ENCODE assay signal across 2 cellular contexts in the genomic region with DNA sequence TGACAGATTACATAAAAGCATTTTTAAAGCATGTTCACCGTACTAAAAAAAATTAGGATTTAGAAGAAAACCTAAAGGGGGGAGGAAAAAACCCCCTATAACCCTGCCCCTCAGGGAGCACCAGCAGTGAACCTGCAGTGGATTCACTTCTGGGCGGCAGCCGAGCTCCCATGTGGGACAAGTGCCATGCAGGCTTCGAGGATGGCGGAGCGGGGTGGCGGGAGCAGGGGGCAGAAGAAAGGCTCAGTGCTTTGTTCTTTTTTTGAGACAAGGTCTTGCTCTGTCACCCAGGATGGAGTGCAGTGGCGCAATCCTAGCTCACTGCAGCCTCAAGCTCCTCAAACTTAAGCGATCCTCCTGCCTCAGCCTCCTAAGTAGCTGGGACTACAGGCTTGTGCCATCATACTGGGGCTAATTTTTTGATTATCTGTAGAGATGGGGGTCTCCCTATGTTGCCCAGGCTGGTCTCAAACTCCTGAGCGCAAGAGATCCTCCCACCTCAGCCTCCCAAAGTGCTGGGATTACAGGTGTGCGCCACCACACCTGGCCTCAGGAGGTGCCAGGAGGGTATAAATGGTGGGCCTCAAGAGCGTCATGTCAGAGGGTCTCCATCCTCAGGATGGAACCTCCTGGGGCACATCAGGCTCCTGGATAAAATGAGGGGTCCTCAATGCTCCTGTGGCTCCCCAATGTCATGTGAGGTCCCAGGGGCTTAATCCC.
TF ChIP-seq lines count a peak whose summit lies in the region.

No MANE protein-coding gene starts in this region.

TF ChIP-seq in HepG2, 621 proteins besides CTCF, POLR2A, EP300 and RAD21:
- no peak for TF ChIP-seq ZNF329 (CRISPR knock-in tag; IDR thresholded peaks at IDR 0.05; ENCODE audit: low read depth)
- peak; percentile 22; the same call in 1 of the 2 replicates for TF ChIP-seq ZNF770 (CRISPR knock-in tag; IDR thresholded peaks at IDR 0.05)
TF ChIP-seq in HepG2: peak in this region for 1.

TF ChIP-seq in K562, 482 proteins besides CTCF, POLR2A, EP300 and RAD21 (continues in another document):
- TF ChIP-seq ZNF212 (CRISPR knock-in tag; IDR thresholded peaks at IDR 0.05) (no peak), TCF3 (CRISPR knock-in tag; IDR thresholded peaks at IDR 0.05) (no peak), PML (IDR thresholded peaks at IDR 0.05; ENCODE audit: low read length) (no peak), MAFF (IDR thresholded peaks at IDR 0.05; ENCODE audit: low read length) (no peak), LEF1 (IDR thresholded peaks at IDR 0.05) (no peak), ELF4 (CRISPR knock-in tag; IDR thresholded peaks at IDR 0.05) (no peak), PATZ1 (CRISPR knock-in tag; IDR thresholded peaks at IDR 0.05; ENCODE audit: borderline replicate concordance) (0 out of 2 replicates have a peak, but pooled peaks have one; percentile 8), CUX1 (CRISPR knock-in tag; IDR thresholded peaks at IDR 0.05) (no peak), ZNF277 (CRISPR knock-in tag; IDR thresholded peaks at IDR 0.05; ENCODE audit: borderline replicate concordance) (no peak), SREBF1 (IDR thresholded peaks at IDR 0.05; ENCODE audit: borderline replicate concordance, low read depth, low read length) (no peak), ZNF217 (CRISPR knock-in tag; IDR thresholded peaks at IDR 0.05) (no peak), RBM25 (IDR thresholded peaks at IDR 0.05; ENCODE audit: low read depth, low read length, severe bottlenecking) (no peak), SREBF2 (CRISPR knock-in tag; IDR thresholded peaks at IDR 0.05) (no peak), CHD4 (IDR thresholded peaks at IDR 0.05; ENCODE audit: insufficient read depth, insufficient replicate concordance, low read depth, low read length, poor library complexity, severe bottlenecking) (no peak), MTA1 (IDR thresholded peaks at IDR 0.05; ENCODE audit: borderline replicate concordance) (no peak), STAT6 (CRISPR knock-in tag; IDR thresholded peaks at IDR 0.05) (no peak), SAFB2 (IDR thresholded peaks at IDR 0.05; ENCODE audit: borderline replicate concordance, low read depth, low read length, severe bottlenecking) (no peak), MCM7 (IDR thresholded peaks at IDR 0.05) (no peak), IRF9 (tag; IDR thresholded peaks at IDR 0.05) (no peak), SNIP1 (IDR thresholded peaks at IDR 0.05; ENCODE audit: low read depth) (no peak), MTF1 (CRISPR knock-in tag; IDR thresholded peaks at IDR 0.05; ENCODE audit: borderline replicate concordance) (peak; percentile 13; the same call in 1 of the 2 replicates), CREBBP (IDR thresholded peaks at IDR 0.05; ENCODE audit: low read depth, low read length) (no peak), ZNF41 (CRISPR knock-in tag; conservative IDR thresholded peaks at IDR 0.05) (no peak), CEBPG (CRISPR knock-in tag; IDR thresholded peaks at IDR 0.05) (peak; percentile 67), CEBPG (tag; conservative IDR thresholded peaks at IDR 0.05 in 1 of 2, IDR thresholded peaks at IDR 0.05 in 1 of 2) (no peak), BCL6 (CRISPR knock-in tag; IDR thresholded peaks at IDR 0.05) (no peak), NR3C1 (CRISPR knock-in tag; IDR thresholded peaks at IDR 0.05) (0 out of 2 replicates have a peak, but pooled peaks have one; percentile 39), NFIX (CRISPR knock-in tag; IDR thresholded peaks at IDR 0.05; ENCODE audit: low read depth) (no peak), SRF (CRISPR knock-in tag; IDR thresholded peaks at IDR 0.05) (no peak), NFE2 (IDR thresholded peaks at IDR 0.05; ENCODE audit: low read depth) (no peak), MYC (IDR thresholded peaks at IDR 0.05; ENCODE audit: low read depth, low read length) (no peak), MYC (CRISPR knock-in tag; IDR thresholded peaks at IDR 0.05; ENCODE audit: borderline replicate concordance, low read depth) (0 out of 2 replicates have a peak, but pooled peaks have one; percentile 6), SNRNP70 (optimal IDR thresholded peaks at IDR 0.05; ENCODE audit: low read depth, low read length) (no peak), ZNF696 (CRISPR knock-in tag; conservative IDR thresholded peaks at IDR 0.05) (no peak), HNRNPUL1 (IDR thresholded peaks at IDR 0.05; ENCODE audit: low read length) (no peak), ZNF280B (CRISPR knock-in tag; IDR thresholded peaks at IDR 0.05) (no peak), TRIM24 (IDR thresholded peaks at IDR 0.05) (0 out of 4 replicates have a peak, but pooled peaks of 1 of the 2 experiments have one; percentile 9)
- TF ChIP-seq, protein P1, sequence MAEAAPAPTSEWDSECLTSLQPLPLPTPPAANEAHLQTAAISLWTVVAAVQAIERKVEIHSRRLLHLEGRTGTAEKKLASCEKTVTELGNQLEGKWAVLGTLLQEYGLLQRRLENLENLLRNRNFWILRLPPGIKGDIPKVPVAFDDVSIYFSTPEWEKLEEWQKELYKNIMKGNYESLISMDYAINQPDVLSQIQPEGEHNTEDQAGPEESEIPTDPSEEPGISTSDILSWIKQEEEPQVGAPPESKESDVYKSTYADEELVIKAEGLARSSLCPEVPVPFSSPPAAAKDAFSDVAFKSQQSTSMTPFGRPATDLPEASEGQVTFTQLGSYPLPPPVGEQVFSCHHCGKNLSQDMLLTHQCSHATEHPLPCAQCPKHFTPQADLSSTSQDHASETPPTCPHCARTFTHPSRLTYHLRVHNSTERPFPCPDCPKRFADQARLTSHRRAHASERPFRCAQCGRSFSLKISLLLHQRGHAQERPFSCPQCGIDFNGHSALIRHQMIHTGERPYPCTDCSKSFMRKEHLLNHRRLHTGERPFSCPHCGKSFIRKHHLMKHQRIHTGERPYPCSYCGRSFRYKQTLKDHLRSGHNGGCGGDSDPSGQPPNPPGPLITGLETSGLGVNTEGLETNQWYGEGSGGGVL (CRISPR knock-in tag; IDR thresholded peaks at IDR 0.05), result no peak; the same call in 1 of the 2 replicates
- TF ChIP-seq, protein P2, sequence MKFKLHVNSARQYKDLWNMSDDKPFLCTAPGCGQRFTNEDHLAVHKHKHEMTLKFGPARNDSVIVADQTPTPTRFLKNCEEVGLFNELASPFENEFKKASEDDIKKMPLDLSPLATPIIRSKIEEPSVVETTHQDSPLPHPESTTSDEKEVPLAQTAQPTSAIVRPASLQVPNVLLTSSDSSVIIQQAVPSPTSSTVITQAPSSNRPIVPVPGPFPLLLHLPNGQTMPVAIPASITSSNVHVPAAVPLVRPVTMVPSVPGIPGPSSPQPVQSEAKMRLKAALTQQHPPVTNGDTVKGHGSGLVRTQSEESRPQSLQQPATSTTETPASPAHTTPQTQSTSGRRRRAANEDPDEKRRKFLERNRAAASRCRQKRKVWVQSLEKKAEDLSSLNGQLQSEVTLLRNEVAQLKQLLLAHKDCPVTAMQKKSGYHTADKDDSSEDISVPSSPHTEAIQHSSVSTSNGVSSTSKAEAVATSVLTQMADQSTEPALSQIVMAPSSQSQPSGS (CRISPR knock-in tag; IDR thresholded peaks at IDR 0.05), result 0 out of 2 replicates have a peak, but pooled peaks have one; percentile 19
- TF ChIP-seq, protein P3, sequence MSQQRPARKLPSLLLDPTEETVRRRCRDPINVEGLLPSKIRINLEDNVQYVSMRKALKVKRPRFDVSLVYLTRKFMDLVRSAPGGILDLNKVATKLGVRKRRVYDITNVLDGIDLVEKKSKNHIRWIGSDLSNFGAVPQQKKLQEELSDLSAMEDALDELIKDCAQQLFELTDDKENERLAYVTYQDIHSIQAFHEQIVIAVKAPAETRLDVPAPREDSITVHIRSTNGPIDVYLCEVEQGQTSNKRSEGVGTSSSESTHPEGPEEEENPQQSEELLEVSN (IDR thresholded peaks at IDR 0.05; ENCODE audit: borderline replicate concordance in 1 of 2, extremely low read depth in 1 of 2, insufficient read depth in 1 of 2, insufficient read length in 1 of 2, low read depth in 1 of 2, low read length in 1 of 2, poor library complexity in 1 of 2, severe bottlenecking in 1 of 2), result peak in 1 of 2 experiments; percentile 26
